In the genomic region with DNA sequence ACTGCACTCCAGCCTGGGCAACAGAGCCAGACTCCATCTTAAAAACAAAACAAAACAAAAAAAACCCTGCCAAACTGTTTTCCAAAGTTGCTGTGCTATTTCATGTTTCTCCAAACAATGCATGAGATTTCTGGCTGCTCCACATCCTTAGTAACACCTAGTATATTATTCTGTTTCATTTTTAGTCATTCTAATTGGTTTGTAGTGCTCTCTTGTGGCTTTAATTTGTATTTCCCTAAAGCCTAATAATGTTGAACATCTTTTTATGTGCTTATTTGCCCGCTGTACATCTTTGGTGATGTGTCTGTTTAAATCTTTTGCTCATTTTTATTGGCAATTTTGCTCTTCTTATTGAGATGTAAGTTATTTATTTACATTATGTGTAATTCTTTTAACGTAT, we compare ENCODE assay signal across 17 cellular contexts. TPM values are rescaled to one million over a fixed set of nuclear protein-coding genes. Genes with fewer than 3 reads are reported as not detected.
DNase-seq lines count a peak whose midpoint lies in the region; ATAC-seq, FAIRE-seq and TF ChIP-seq lines count a peak whose summit lies in the region.
"Had no signal": no experiment of that assay in that cellular context is flagged by ENCODE, and none has a peak within 500 bp of the region (broad histone marks: within the 10 kb centered on the region; RNA-seq: fewer than 3 reads in every experiment).

No MANE protein-coding gene starts in this region.

- ATAC-seq in HCT116 (no peak), left lobe of liver (no peak)
- ATAC-seq: activated T-cell treated with anti-CD3 and anti-CD28 coated beads, Interleukin-2, amount 50 U/mL, for 72 hours; heart left ventricle; mucosa of descending colon had no signal

- H3K79me2 ChIP-seq in HCT116 (ENCODE audit: insufficient read depth, low read length) = no peaks in the 10 kb centered on the region
- H3K79me2 ChIP-seq: parathyroid adenoma had no signal

- no TSS peak for BruUV-seq in HCT116 (replicated peaks; lab: Mats Ljungman, UMichigan)

- H3K4me2 ChIP-seq in HCT116 (ENCODE audit: low read length) = no peak overlapping the region

- H3K27me3 ChIP-seq in BE2C (peaks cover 79% of the 10 kb centered on the region), HCT116 (ENCODE audit: insufficient read depth, low read length) (peaks cover 8% of the 10 kb centered on the region; the same call in 1 of the 2 replicates), prostate gland (replicated peaks; ENCODE audit: insufficient read depth) (no peaks in the 10 kb centered on the region)

- intact Hi-C loops in HCT116 (cut with micrococcal nuclease) = no loop called here
- intact Hi-C loops in prostate gland (cut with DNase I) = no loop called here

- H3K4me3 ChIP-seq in BE2C (ENCODE audit: low read depth, low read length) (no peak overlapping the region), HCT116 (replicated peaks in 1 of 2; ENCODE audit: low read depth in 1 of 2, low read length in 2 of 2) (no peak overlapping the region), fibroblast of villous mesenchyme (ENCODE audit: low read depth, low read length) (no peak overlapping the region), prostate gland (no peak overlapping the region)
- H3K4me3 ChIP-seq: heart left ventricle, mucosa of descending colon, thoracic aorta had no signal

- CTCF ChIA-PET in HCT116 (lab: Charles Lee) = no interaction called here

- H3K9me3 ChIP-seq in BE2C (no peaks in the 10 kb centered on the region), HCT116 (ENCODE audit: control insufficient read depth in 1 of 2, insufficient read depth in 1 of 2, low read depth in 1 of 2, low read length in 2 of 2) (peaks cover 5 to 7% of the 10 kb centered on the region in 2 experiments; a peak in 2 of 4 replicates), prostate gland (no peaks in the 10 kb centered on the region)

- H3K4me1 ChIP-seq in BE2C (no peaks in the 10 kb centered on the region), HCT116 (ENCODE audit: control insufficient read depth in 1 of 2, insufficient read depth in 2 of 2, low read length in 2 of 2) (peaks cover 0 to 13% of the 10 kb centered on the region in 2 experiments; a peak in 2 of 4 replicates), prostate gland (replicated peaks) (no peaks in the 10 kb centered on the region)
- H3K4me1 ChIP-seq: parathyroid adenoma had no signal

- FAIRE-seq in GM12892 (lab: Jason Lieb, UNC) = no peak
- FAIRE-seq: colon had no signal

- RAD21 ChIA-PET in HCT116 (lab: Charles Lee; ENCODE audit: low non-redundant PET in 1 of 2, low total read pairs in 2 of 2, uncharacterized antibody in 2 of 2, unreplicated experiment in 2 of 2) = no interaction called here

- 51% methylated on average over 2 of the region's 2 CpGs for WGBS in prostate gland

- POLR2A ChIA-PET in HCT116 (lab: Charles Lee) = no interaction called here

- TF ChIP-seq CTCF in BE2C (IDR thresholded peaks at IDR 0.05; ENCODE audit: low read depth, low read length) (peak; percentile 4; the same call in 1 of the 2 replicates), HCT116 (IDR thresholded peaks at IDR 0.05 in 2 of 3, conservative IDR thresholded peaks at IDR 0.05 in 1 of 3; ENCODE audit: borderline replicate concordance in 1 of 3, insufficient read depth in 1 of 3, low read depth in 2 of 3, low read length in 2 of 3) (peak in 2 of 3 experiments; percentile 20 to 39; a peak in 3 of 6 replicates), fibroblast of villous mesenchyme (IDR thresholded peaks at IDR 0.05; ENCODE audit: insufficient read depth, low read depth, low read length) (peak; percentile 7), prostate gland (IDR thresholded peaks at IDR 0.05) (peak in 1 of 4 experiments; percentile 6), GM10266 (IDR thresholded peaks at IDR 0.05; ENCODE audit: control insufficient read depth, insufficient read depth, low read depth, missing control alignments) (no peak)

- no peaks in the 10 kb centered on the region for H3K9me2 ChIP-seq in HCT116 (ENCODE audit: insufficient read depth)

- H4K20me1 ChIP-seq in HCT116 (ENCODE audit: insufficient read depth) = no peaks in the 10 kb centered on the region

- no peak overlapping the region for H2AFZ ChIP-seq in HCT116 (ENCODE audit: low read depth, low read length, poor library complexity, severe bottlenecking)
- H2AFZ ChIP-seq: parathyroid adenoma had no signal

- H3K27ac ChIP-seq in HCT116 (ENCODE audit: low read depth, low read length) (no peak overlapping the region), prostate gland (no peak overlapping the region)
- H3K27ac ChIP-seq: heart left ventricle, parathyroid adenoma, thoracic aorta had no signal

- H3K36me3 ChIP-seq in BE2C (no peaks in the 10 kb centered on the region), HCT116 (ENCODE audit: control insufficient read depth in 1 of 2, insufficient read depth in 2 of 2, low read length in 2 of 2) (no peaks in the 10 kb centered on the region), prostate gland (no peaks in the 10 kb centered on the region)
- H3K36me3 ChIP-seq: heart left ventricle, thoracic aorta had no signal

- TF ChIP-seq POLR2A in HCT116 (IDR thresholded peaks at IDR 0.05; ENCODE audit: borderline replicate concordance, extremely low read depth, insufficient read depth, insufficient read length) (no peak), prostate gland (IDR thresholded peaks at IDR 0.05) (no peak), GM12892 (IDR thresholded peaks at IDR 0.05; ENCODE audit: low read depth, low read length) (no peak)

- DNase-seq in BE2C = no peak
- no peak for DNase-seq in HCT116 (ENCODE audit: low read depth, low spot score)
- peak; percentile 15 for DNase-seq in RPMI7951 (ENCODE audit: low read depth)
- DNase-seq in fibroblast of villous mesenchyme (ENCODE audit: low read depth) = no peak
- no peak for DNase-seq in left lobe of liver (ENCODE audit: low spot score)
- DNase-seq in prostate gland (ENCODE audit: low spot score) = no peak
- DNase-seq in GM10266 (ENCODE audit: extremely low spot score) = no peak
- DNase-seq in GM12892 (ENCODE audit: insufficient read length) = no peak
- DNase-seq: activated CD4-positive, alpha-beta memory T cell treated with anti-CD3 and anti-CD28 coated beads for 36 hours; activated T-cell treated with anti-CD3 and anti-CD28 coated beads, Interleukin-2, amount 50 U/mL, for 72 hours; heart left ventricle; mucosa of descending colon; NCI-H510A; stimulated activated CD4-positive, alpha-beta T cell treated with anti-CD3 and anti-CD28 coated beads, Interleukin-15, amount 100 ng/mL, for 24 hours had no signal

- TF ChIP-seq RAD21 in HCT116 (IDR thresholded peaks at IDR 0.05; ENCODE audit: low read depth) = peak; percentile 49

- no peak overlapping the region for H3K9ac ChIP-seq in HCT116 (ENCODE audit: low read length)
- H3K9ac ChIP-seq: parathyroid adenoma had no signal

TF ChIP-seq in HCT116, 20 proteins besides CTCF, POLR2A, EP300 and RAD21 (continues in another document):
- TF ChIP-seq EGR1 (IDR thresholded peaks at IDR 0.05; ENCODE audit: low read depth) (no peak), REST (IDR thresholded peaks at IDR 0.05; ENCODE audit: low read depth) (no peak), TCF7L2 (IDR thresholded peaks at IDR 0.05; ENCODE audit: borderline replicate concordance, extremely low read depth, insufficient read depth, insufficient read length) (no peak), ZFX (IDR thresholded peaks at IDR 0.05) (no peak), POLR2AphosphoS5 (IDR thresholded peaks at IDR 0.05; ENCODE audit: low read depth, low read length) (no peak), EZH2phosphoT487 (IDR thresholded peaks at IDR 0.05; ENCODE audit: borderline replicate concordance) (no peak), ATF3 (IDR thresholded peaks at IDR 0.05) (no peak)

RNA-seq across cellular contexts. Expression of gene TTC1, which starts 18.4 kb away (rescaled TPM):
- polyA plus RNA-seq in BE2C (2012; ENCODE audit: insufficient read depth, insufficient read length, low read depth) = 72.6 TPM
- total RNA-seq in HCT116 (2021; ENCODE audit: unreplicated experiment) (48.1 TPM), fibroblast of villous mesenchyme (47.7 and 51.0 TPM in 2 replicates), left lobe of liver (18.2 TPM), prostate gland (10 to 100 TPM; 30.6 to 34.2 TPM)
- polyA plus RNA-seq in HCT116 (2012) = 26.9 and 35.1 TPM in 2 replicates
- total RNA-seq in RPMI7951 (2014; rRNA removed; shearing (Covaris generic)) = 43.9 and 46.9 TPM in 2 replicates
- polyA plus RNA-seq in GM12892 (2012; ENCODE audit: missing spikeins) = 87.8 TPM
